ENCODE assay signal across 2 cellular contexts in the genomic region with DNA sequence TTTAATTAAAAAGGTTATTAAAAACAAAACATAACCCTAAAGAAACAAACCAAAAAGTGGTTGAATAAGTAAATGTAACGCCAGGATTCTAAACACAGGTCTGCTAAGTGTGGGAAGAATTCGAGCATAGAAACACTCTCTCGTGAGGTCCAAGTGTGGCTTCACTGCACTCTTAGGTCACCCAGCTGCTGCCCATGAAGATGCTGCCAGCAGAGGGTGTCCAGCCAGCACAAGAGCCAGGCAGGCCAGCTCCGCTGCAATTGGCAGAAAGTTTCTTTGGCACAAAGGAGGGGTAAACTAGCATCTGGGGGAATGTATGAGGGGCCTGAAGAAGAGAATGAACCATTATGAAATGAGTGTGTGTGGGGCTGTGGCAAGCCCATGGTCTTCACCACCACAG.
TF ChIP-seq lines count a peak whose summit lies in the region.

No MANE protein-coding gene starts in this region.

TF ChIP-seq in GM23338, 12 proteins besides CTCF, POLR2A, EP300 and RAD21 (continued from another document):
- TF ChIP-seq CREB1 (CRISPR knock-in tag; IDR thresholded peaks at IDR 0.05; ENCODE audit: low read depth) = no peak
- TF ChIP-seq, protein P1, sequence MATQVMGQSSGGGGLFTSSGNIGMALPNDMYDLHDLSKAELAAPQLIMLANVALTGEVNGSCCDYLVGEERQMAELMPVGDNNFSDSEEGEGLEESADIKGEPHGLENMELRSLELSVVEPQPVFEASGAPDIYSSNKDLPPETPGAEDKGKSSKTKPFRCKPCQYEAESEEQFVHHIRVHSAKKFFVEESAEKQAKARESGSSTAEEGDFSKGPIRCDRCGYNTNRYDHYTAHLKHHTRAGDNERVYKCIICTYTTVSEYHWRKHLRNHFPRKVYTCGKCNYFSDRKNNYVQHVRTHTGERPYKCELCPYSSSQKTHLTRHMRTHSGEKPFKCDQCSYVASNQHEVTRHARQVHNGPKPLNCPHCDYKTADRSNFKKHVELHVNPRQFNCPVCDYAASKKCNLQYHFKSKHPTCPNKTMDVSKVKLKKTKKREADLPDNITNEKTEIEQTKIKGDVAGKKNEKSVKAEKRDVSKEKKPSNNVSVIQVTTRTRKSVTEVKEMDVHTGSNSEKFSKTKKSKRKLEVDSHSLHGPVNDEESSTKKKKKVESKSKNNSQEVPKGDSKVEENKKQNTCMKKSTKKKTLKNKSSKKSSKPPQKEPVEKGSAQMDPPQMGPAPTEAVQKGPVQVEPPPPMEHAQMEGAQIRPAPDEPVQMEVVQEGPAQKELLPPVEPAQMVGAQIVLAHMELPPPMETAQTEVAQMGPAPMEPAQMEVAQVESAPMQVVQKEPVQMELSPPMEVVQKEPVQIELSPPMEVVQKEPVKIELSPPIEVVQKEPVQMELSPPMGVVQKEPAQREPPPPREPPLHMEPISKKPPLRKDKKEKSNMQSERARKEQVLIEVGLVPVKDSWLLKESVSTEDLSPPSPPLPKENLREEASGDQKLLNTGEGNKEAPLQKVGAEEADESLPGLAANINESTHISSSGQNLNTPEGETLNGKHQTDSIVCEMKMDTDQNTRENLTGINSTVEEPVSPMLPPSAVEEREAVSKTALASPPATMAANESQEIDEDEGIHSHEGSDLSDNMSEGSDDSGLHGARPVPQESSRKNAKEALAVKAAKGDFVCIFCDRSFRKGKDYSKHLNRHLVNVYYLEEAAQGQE (IDR thresholded peaks at IDR 0.05; ENCODE audit: unreplicated experiment) = no peak
- TF ChIP-seq, protein P2, sequence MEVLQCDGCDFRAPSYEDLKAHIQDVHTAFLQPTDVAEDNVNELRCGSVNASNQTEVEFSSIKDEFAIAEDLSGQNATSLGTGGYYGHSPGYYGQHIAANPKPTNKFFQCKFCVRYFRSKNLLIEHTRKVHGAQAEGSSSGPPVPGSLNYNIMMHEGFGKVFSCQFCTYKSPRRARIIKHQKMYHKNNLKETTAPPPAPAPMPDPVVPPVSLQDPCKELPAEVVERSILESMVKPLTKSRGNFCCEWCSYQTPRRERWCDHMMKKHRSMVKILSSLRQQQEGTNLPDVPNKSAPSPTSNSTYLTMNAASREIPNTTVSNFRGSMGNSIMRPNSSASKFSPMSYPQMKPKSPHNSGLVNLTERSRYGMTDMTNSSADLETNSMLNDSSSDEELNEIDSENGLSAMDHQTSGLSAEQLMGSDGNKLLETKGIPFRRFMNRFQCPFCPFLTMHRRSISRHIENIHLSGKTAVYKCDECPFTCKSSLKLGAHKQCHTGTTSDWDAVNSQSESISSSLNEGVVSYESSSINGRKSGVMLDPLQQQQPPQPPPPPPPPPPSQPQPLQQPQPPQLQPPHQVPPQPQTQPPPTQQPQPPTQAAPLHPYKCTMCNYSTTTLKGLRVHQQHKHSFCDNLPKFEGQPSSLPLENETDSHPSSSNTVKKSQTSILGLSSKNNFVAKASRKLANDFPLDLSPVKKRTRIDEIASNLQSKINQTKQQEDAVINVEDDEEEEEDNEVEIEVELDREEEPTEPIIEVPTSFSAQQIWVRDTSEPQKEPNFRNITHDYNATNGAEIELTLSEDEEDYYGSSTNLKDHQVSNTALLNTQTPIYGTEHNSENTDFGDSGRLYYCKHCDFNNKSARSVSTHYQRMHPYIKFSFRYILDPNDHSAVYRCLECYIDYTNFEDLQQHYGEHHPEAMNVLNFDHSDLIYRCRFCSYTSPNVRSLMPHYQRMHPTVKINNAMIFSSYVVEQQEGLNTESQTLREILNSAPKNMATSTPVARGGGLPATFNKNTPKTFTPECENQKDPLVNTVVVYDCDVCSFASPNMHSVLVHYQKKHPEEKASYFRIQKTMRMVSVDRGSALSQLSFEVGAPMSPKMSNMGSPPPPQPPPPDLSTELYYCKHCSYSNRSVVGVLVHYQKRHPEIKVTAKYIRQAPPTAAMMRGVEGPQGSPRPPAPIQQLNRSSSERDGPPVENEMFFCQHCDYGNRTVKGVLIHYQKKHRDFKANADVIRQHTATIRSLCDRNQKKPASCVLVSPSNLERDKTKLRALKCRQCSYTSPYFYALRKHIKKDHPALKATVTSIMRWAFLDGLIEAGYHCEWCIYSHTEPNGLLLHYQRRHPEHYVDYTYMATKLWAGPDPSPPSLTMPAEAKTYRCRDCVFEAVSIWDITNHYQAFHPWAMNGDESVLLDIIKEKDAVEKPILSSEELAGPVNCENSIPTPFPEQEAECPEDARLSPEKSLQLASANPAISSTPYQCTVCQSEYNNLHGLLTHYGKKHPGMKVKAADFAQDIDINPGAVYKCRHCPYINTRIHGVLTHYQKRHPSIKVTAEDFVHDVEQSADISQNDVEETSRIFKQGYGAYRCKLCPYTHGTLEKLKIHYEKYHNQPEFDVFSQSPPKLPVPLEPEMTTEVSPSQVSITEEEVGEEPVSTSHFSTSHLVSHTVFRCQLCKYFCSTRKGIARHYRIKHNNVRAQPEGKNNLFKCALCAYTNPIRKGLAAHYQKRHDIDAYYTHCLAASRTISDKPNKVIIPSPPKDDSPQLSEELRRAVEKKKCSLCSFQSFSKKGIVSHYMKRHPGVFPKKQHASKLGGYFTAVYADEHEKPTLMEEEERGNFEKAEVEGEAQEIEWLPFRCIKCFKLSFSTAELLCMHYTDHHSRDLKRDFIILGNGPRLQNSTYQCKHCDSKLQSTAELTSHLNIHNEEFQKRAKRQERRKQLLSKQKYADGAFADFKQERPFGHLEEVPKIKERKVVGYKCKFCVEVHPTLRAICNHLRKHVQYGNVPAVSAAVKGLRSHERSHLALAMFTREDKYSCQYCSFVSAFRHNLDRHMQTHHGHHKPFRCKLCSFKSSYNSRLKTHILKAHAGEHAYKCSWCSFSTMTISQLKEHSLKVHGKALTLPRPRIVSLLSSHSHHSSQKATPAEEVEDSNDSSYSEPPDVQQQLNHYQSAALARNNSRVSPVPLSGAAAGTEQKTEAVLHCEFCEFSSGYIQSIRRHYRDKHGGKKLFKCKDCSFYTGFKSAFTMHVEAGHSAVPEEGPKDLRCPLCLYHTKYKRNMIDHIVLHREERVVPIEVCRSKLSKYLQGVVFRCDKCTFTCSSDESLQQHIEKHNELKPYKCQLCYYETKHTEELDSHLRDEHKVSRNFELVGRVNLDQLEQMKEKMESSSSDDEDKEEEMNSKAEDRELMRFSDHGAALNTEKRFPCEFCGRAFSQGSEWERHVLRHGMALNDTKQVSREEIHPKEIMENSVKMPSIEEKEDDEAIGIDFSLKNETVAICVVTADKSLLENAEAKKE (CRISPR knock-in tag; IDR thresholded peaks at IDR 0.05) = no peak

TF ChIP-seq in SK-N-SH, 30 proteins besides CTCF, POLR2A, EP300 and RAD21:
- TF ChIP-seq, protein P1 (IDR thresholded peaks at IDR 0.05; ENCODE audit: low read depth, low read length) = no peak
- TF ChIP-seq YY1 (IDR thresholded peaks at IDR 0.05; ENCODE audit: low read depth) (no peak), MXI1 (IDR thresholded peaks at IDR 0.05; ENCODE audit: low read depth, low read length) (no peak), NRF1 (IDR thresholded peaks at IDR 0.05; ENCODE audit: low read depth, low read length) (no peak), NFIC (IDR thresholded peaks at IDR 0.05; ENCODE audit: borderline replicate concordance) (no peak), GABPA (IDR thresholded peaks at IDR 0.05; ENCODE audit: low read depth) (no peak), POLR2AphosphoS5 (IDR thresholded peaks at IDR 0.05; ENCODE audit: low read depth, low read length) (no peak), IRF3 (IDR thresholded peaks at IDR 0.05; ENCODE audit: low read depth, low read length) (no peak), FOXJ3 (CRISPR knock-in tag; IDR thresholded peaks at IDR 0.05) (no peak), CHD2 (IDR thresholded peaks at IDR 0.05; ENCODE audit: low read length, partially characterized antibody) (no peak), FOSL2 (IDR thresholded peaks at IDR 0.05; ENCODE audit: borderline replicate concordance, low read depth) (no peak)
- TF ChIP-seq, protein P3, sequence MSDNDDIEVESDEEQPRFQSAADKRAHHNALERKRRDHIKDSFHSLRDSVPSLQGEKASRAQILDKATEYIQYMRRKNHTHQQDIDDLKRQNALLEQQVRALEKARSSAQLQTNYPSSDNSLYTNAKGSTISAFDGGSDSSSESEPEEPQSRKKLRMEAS (IDR thresholded peaks at IDR 0.05; ENCODE audit: low read depth) = no peak
- TF ChIP-seq, protein P4, sequence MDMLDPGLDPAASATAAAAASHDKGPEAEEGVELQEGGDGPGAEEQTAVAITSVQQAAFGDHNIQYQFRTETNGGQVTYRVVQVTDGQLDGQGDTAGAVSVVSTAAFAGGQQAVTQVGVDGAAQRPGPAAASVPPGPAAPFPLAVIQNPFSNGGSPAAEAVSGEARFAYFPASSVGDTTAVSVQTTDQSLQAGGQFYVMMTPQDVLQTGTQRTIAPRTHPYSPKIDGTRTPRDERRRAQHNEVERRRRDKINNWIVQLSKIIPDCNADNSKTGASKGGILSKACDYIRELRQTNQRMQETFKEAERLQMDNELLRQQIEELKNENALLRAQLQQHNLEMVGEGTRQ (IDR thresholded peaks at IDR 0.05; ENCODE audit: borderline replicate concordance, low read depth, low read length) = no peak
